ENCODE assay signal across 15 cellular contexts in genomic region chr2:165440367-165440766, GRCh38. TPM values are rescaled to one million over a fixed set of nuclear protein-coding genes. Genes with fewer than 3 reads are reported as not detected.
DNase-seq lines count a peak whose midpoint lies in the region; ATAC-seq and TF ChIP-seq lines count a peak whose summit lies in the region.
"Had no signal": no experiment of that assay in that cellular context is flagged by ENCODE, and none has a peak within 500 bp of the region (broad histone marks: within the 10 kb centered on the region; RNA-seq: fewer than 3 reads in every experiment).

No MANE protein-coding gene starts in this region.

- no peaks in the 10 kb centered on the region for H3K79me2 ChIP-seq in GM23338 (replicated peaks; ENCODE audit: insufficient read depth)

- H4K20me1 ChIP-seq in GM23338 (replicated peaks; ENCODE audit: insufficient read depth): no peaks in the 10 kb centered on the region

- H3K27ac ChIP-seq in A673 (ENCODE audit: low read depth, low read length, poor library complexity, severe bottlenecking): peak overlapping the region; percentile 51
- no peak overlapping the region for H3K27ac ChIP-seq in GM23338 (ENCODE audit: low read depth)
- H3K27ac ChIP-seq: C4-2B had no signal

- no peak for ATAC-seq in GM23338
- ATAC-seq: left colon had no signal

- peaks cover 21% of the 10 kb centered on the region for H3K4me1 ChIP-seq in A673 (ENCODE audit: insufficient read depth, low read length, poor library complexity, severe bottlenecking)
- H3K4me1 ChIP-seq in GM23338 (ENCODE audit: insufficient read depth): peaks cover 13% of the 10 kb centered on the region
- H3K4me1 ChIP-seq in BE2C: no peaks in the 10 kb centered on the region

- H3K36me3 ChIP-seq in A673 (ENCODE audit: insufficient read depth, low read length, poor library complexity, severe bottlenecking) (no peaks in the 10 kb centered on the region), GM23338 (ENCODE audit: insufficient read depth) (no peaks in the 10 kb centered on the region), BE2C (no peaks in the 10 kb centered on the region)

- no peak overlapping the region for H3K27ac Mint-ChIP-seq in GM23338
- H3K27ac Mint-ChIP-seq: activated CD4-positive, alpha-beta memory T cell treated with anti-CD3 and anti-CD28 coated beads, Interleukin-2, amount 10 ng/mL, durations not matched to agents 7 days and 5 days; activated naive CD8-positive, alpha-beta T cell; progenitor cell of endocrine pancreas had no signal

- no TSS peak for BruUV-seq in A673 (replicated peaks; lab: Mats Ljungman, UMichigan)

- H3K4me3 ChIP-seq in A673 (ENCODE audit: low read depth, low read length, poor library complexity, severe bottlenecking) (no peak overlapping the region), astrocyte of the cerebellum (ENCODE audit: low read depth, low read length) (no peak overlapping the region), GM23338 (no peak overlapping the region), BE2C (ENCODE audit: low read depth, low read length) (no peak overlapping the region)

- POLR2A ChIA-PET in A673 (lab: Charles Lee; ENCODE audit: low non-redundant PET): interaction anchor here (0.9 kb wide), 1 partner anchor 44 kb away, joined by 5 read pairs; no protein-coding TSS in a partner anchor

- H3K9me3 ChIP-seq in A673 (ENCODE audit: low read depth, low read length, poor library complexity, severe bottlenecking) (no peaks in the 10 kb centered on the region), BE2C (no peaks in the 10 kb centered on the region)

- H2AFZ ChIP-seq in GM23338: no peak overlapping the region

- H3K9me2 ChIP-seq in GM23338 (ENCODE audit: insufficient read depth): 0 out of 2 replicates have a peak, but pooled peaks cover under 1% of the 10 kb centered on the region

- H3F3A ChIP-seq in GM23338 (replicated peaks; ENCODE audit: low read depth): no peaks in the 10 kb centered on the region

- no peak overlapping the region for H3K4me2 ChIP-seq in GM23338

- peaks cover 20% of the 10 kb centered on the region for H3K4me1 Mint-ChIP-seq in GM23338
- H3K4me1 Mint-ChIP-seq: activated CD4-positive, alpha-beta memory T cell treated with anti-CD3 and anti-CD28 coated beads, Interleukin-2, amount 10 ng/mL, durations not matched to agents 7 days and 5 days had no signal

- H3K36me3 Mint-ChIP-seq in GM23338 (ENCODE audit: low read depth): no peaks in the 10 kb centered on the region
- H3K36me3 Mint-ChIP-seq: activated naive CD8-positive, alpha-beta T cell had no signal

- TF ChIP-seq CTCF in A673 (conservative IDR thresholded peaks at IDR 0.05; ENCODE audit: low read depth, low read length) (no peak), astrocyte of the cerebellum (IDR thresholded peaks at IDR 0.05; ENCODE audit: low read depth, low read length, missing control alignments) (no peak), GM23338 (conservative IDR thresholded peaks at IDR 0.05; ENCODE audit: low read depth in 2 of 2) (no peak), BE2C (IDR thresholded peaks at IDR 0.05; ENCODE audit: low read depth, low read length) (no peak)

- DNase-seq in A673 (ENCODE audit: low spot score) (peak; percentile 90), GM04504 (ENCODE audit: low read depth) (peak; percentile 66), astrocyte of the cerebellum (ENCODE audit: low read depth) (peak; percentile 80), iPS-NIHi11 (ENCODE audit: low spot score) (peak; percentile 22), GM23338 (ENCODE audit: low spot score) (no peak), KG1 (lab: John Stamatoyannopoulos, UW) (no peak), BE2C (no peak), ureter (ENCODE audit: low spot score) (no peak)
- DNase-seq: activated CD4-positive, alpha-beta memory T cell treated with anti-CD3 and anti-CD28 coated beads, Interleukin-2, amount 10 ng/mL, durations not matched to agents 7 days and 5 days; left colon; NCI-H524 treated with DMSO at 0.1 percent for 48 hours; T-helper 1 cell had no signal

- H3K9me3 Mint-ChIP-seq in GM23338: no peaks in the 10 kb centered on the region
- H3K9me3 Mint-ChIP-seq: activated CD4-positive, alpha-beta memory T cell treated with anti-CD3 and anti-CD28 coated beads, Interleukin-2, amount 10 ng/mL, durations not matched to agents 7 days and 5 days had no signal

- no peaks in the 10 kb centered on the region for H3K27me3 ChIP-seq in A673 (replicated peaks; ENCODE audit: insufficient read depth, low read depth, low read length, poor library complexity)
- H3K27me3 ChIP-seq in GM23338 (ENCODE audit: insufficient read depth): no peaks in the 10 kb centered on the region
- H3K27me3 ChIP-seq in BE2C: no peaks in the 10 kb centered on the region

- no peaks in the 10 kb centered on the region for H3K27me3 Mint-ChIP-seq in GM23338 (ENCODE audit: insufficient read depth, low read depth, poor library complexity)
- H3K27me3 Mint-ChIP-seq: activated CD4-positive, alpha-beta memory T cell treated with anti-CD3 and anti-CD28 coated beads, Interleukin-2, amount 10 ng/mL, durations not matched to agents 7 days and 5 days; activated naive CD8-positive, alpha-beta T cell; progenitor cell of endocrine pancreas had no signal

- in situ Hi-C loops in astrocyte of the cerebellum (cut with HindIII; ENCODE audit: low sequenced_read_pairs): no loop called here

- CTCF ChIA-PET in A673 (lab: Charles Lee): no interaction called here

- intact Hi-C loops in A673 (cut with micrococcal nuclease; ENCODE audit: unreplicated experiment): no loop called here

- H3K4me3 Mint-ChIP-seq in GM23338: no peak overlapping the region
- H3K4me3 Mint-ChIP-seq: activated CD4-positive, alpha-beta memory T cell treated with anti-CD3 and anti-CD28 coated beads, Interleukin-2, amount 10 ng/mL, durations not matched to agents 7 days and 5 days; activated naive CD8-positive, alpha-beta T cell had no signal

TF ChIP-seq in GM23338, 12 proteins besides CTCF, POLR2A, EP300 and RAD21 (continues in another document):
- no peak for TF ChIP-seq ZNF331 (CRISPR knock-in tag; IDR thresholded peaks at IDR 0.05; ENCODE audit: low read depth)
- TF ChIP-seq, protein P1, sequence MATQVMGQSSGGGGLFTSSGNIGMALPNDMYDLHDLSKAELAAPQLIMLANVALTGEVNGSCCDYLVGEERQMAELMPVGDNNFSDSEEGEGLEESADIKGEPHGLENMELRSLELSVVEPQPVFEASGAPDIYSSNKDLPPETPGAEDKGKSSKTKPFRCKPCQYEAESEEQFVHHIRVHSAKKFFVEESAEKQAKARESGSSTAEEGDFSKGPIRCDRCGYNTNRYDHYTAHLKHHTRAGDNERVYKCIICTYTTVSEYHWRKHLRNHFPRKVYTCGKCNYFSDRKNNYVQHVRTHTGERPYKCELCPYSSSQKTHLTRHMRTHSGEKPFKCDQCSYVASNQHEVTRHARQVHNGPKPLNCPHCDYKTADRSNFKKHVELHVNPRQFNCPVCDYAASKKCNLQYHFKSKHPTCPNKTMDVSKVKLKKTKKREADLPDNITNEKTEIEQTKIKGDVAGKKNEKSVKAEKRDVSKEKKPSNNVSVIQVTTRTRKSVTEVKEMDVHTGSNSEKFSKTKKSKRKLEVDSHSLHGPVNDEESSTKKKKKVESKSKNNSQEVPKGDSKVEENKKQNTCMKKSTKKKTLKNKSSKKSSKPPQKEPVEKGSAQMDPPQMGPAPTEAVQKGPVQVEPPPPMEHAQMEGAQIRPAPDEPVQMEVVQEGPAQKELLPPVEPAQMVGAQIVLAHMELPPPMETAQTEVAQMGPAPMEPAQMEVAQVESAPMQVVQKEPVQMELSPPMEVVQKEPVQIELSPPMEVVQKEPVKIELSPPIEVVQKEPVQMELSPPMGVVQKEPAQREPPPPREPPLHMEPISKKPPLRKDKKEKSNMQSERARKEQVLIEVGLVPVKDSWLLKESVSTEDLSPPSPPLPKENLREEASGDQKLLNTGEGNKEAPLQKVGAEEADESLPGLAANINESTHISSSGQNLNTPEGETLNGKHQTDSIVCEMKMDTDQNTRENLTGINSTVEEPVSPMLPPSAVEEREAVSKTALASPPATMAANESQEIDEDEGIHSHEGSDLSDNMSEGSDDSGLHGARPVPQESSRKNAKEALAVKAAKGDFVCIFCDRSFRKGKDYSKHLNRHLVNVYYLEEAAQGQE (IDR thresholded peaks at IDR 0.05; ENCODE audit: unreplicated experiment): no peak
- no peak for TF ChIP-seq CREB1 (CRISPR knock-in tag; IDR thresholded peaks at IDR 0.05; ENCODE audit: low read depth)
- TF ChIP-seq EZH2 (IDR thresholded peaks at IDR 0.05; ENCODE audit: low read depth, unreplicated experiment): no peak
- TF ChIP-seq EZH2phosphoT487 (IDR thresholded peaks at IDR 0.05; ENCODE audit: unreplicated experiment): no peak
- TF ChIP-seq STAT1 (IDR thresholded peaks at IDR 0.05; ENCODE audit: unreplicated experiment): no peak
- no peak for TF ChIP-seq JUNB (IDR thresholded peaks at IDR 0.05; ENCODE audit: unreplicated experiment)
- TF ChIP-seq POLR2AphosphoS5 (IDR thresholded peaks at IDR 0.05; ENCODE audit: low read depth): no peak
- TF ChIP-seq NANOG (IDR thresholded peaks at IDR 0.05; ENCODE audit: borderline replicate concordance): no peak
- TF ChIP-seq, protein P2, sequence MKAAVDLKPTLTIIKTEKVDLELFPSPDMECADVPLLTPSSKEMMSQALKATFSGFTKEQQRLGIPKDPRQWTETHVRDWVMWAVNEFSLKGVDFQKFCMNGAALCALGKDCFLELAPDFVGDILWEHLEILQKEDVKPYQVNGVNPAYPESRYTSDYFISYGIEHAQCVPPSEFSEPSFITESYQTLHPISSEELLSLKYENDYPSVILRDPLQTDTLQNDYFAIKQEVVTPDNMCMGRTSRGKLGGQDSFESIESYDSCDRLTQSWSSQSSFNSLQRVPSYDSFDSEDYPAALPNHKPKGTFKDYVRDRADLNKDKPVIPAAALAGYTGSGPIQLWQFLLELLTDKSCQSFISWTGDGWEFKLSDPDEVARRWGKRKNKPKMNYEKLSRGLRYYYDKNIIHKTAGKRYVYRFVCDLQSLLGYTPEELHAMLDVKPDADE (IDR thresholded peaks at IDR 0.05): no peak

RNA-seq across cellular contexts. Expression of gene CSRNP3, which starts 29.1 kb away (rescaled TPM):
- total RNA-seq in A673 (2021) (39.5 and 47.7 TPM in 2 replicates), ureter (6.4 TPM)
- 3.0 and 3.8 TPM in 2 replicates for total RNA-seq in GM23338 (2014; rRNA removed; shearing (Covaris generic))
- 6.8 and 7.2 TPM in 2 replicates for polyA plus RNA-seq in GM23338 (2016; fragmentation: Nextera tagmentation; extraction: Ambion mirVana)
- 9.4 TPM for polyA plus RNA-seq in BE2C (2012; ENCODE audit: insufficient read depth, insufficient read length, low read depth)
- total RNA-seq: activated CD4-positive, alpha-beta memory T cell treated with anti-CD3 and anti-CD28 coated beads, Interleukin-2, amount 10 ng/mL, durations not matched to agents 7 days and 5 days had no signal

Comparison
In these comparisons a context has a peak if more than half of its experiments do, and no peak if none do; other contexts are left out.
1. DNase-seq: peak in A673 (single experiment), GM04504 (single experiment), astrocyte of the cerebellum (single experiment) and iPS-NIHi11 (single experiment); none in GM23338 (single experiment), KG1 (single experiment), BE2C (single experiment) and ureter (single experiment).